Comparison of ENCODE assay signal across 13 cellular contexts in the genomic region with DNA sequence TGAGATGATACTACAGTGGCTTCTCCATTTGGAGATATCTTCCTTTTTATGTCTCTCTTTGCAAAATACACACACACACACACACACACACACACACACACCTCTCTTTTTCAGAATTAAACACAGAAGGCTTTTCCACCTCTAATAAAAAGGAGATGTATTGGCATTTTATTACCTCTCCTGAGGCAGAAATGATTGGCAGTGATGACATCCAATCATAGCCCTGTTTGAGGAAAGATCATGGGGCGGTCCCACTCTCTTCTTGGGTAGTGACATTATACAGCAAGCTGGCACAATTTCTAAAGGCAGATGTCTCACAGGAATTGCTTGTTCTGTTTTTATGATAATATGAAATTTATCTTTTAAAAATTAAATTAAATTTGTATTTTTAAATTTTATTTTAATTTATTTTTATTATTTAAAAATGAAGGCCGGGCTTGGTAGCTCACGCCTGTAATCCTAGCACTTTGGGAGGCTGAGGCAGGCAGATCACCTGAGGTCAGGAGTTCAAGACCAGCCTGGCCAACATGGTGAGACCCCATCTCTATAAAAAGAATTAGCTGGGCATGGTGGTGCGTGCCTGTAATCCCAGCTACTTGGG. TPM values are rescaled to one million over a fixed set of nuclear protein-coding genes. Genes with fewer than 3 reads are reported as not detected.
"Had no signal": no experiment of that assay in that cellular context is flagged by ENCODE, and none has a peak within 500 bp of the region (broad histone marks: within the 10 kb centered on the region; RNA-seq: fewer than 3 reads in every experiment).

No MANE protein-coding gene starts in this region.

- H3K9me3 Mint-ChIP-seq: activated CD4-positive, alpha-beta memory T cell treated with anti-CD3 and anti-CD28 coated beads, Interleukin-2, amount 10 ng/mL, durations not matched to agents 7 days and 5 days; activated naive CD8-positive, alpha-beta T cell treated with anti-CD3 and anti-CD28 coated beads, Interleukin-2, amount 50 U/mL, for 24 hours; stimulated activated naive CD8-positive, alpha-beta T cell treated with anti-CD3 and anti-CD28 coated beads, Interleukin-15, Interleukin-2, amounts not matched to agents 100 ng/mL and 50 ng/mL, for 24 hours had no signal

- H3K27ac ChIP-seq: gastrocnemius medialis, left ventricle myocardium inferior, ovary had no signal

- ATAC-seq: gastrocnemius medialis had no signal

- H3K4me3 Mint-ChIP-seq: activated CD4-positive, alpha-beta memory T cell treated with anti-CD3 and anti-CD28 coated beads, Interleukin-2, amount 10 ng/mL, durations not matched to agents 7 days and 5 days; activated naive CD8-positive, alpha-beta T cell treated with anti-CD3 and anti-CD28 coated beads, Interleukin-2, amount 50 U/mL, for 24 hours; memory B cell; nephron progenitor cell; stimulated activated naive CD8-positive, alpha-beta T cell treated with anti-CD3 and anti-CD28 coated beads, Interleukin-15, Interleukin-2, amounts not matched to agents 100 ng/mL and 50 ng/mL, for 24 hours had no signal

- H3K27me3 Mint-ChIP-seq: activated naive CD8-positive, alpha-beta T cell treated with anti-CD3 and anti-CD28 coated beads, Interleukin-2, amount 50 U/mL, for 24 hours; memory B cell; stimulated activated naive CD8-positive, alpha-beta T cell treated with anti-CD3 and anti-CD28 coated beads, Interleukin-15, Interleukin-2, amounts not matched to agents 100 ng/mL and 50 ng/mL, for 24 hours had no signal

- H3K4me1 ChIP-seq: gastrocnemius medialis, left ventricle myocardium inferior had no signal

- H3K27ac Mint-ChIP-seq: activated CD4-positive, alpha-beta memory T cell treated with anti-CD3 and anti-CD28 coated beads, Interleukin-2, amount 10 ng/mL, durations not matched to agents 7 days and 5 days; activated naive CD8-positive, alpha-beta T cell treated with anti-CD3 and anti-CD28 coated beads, Interleukin-2, amount 50 U/mL, for 24 hours; memory B cell; stimulated activated naive CD8-positive, alpha-beta T cell treated with anti-CD3 and anti-CD28 coated beads, Interleukin-15, Interleukin-2, amounts not matched to agents 100 ng/mL and 50 ng/mL, for 24 hours had no signal

- H3K36me3 Mint-ChIP-seq: memory B cell had no signal

- H3K9me3 ChIP-seq: gastrocnemius medialis, ovary had no signal

- H3K36me3 ChIP-seq: gastrocnemius medialis, left ventricle myocardium inferior, ovary had no signal

- DNase-seq: activated CD4-positive, alpha-beta memory T cell treated with anti-CD3 and anti-CD28 coated beads, Interleukin-2, amount 10 ng/mL, durations not matched to agents 7 days and 5 days; activated naive CD8-positive, alpha-beta T cell treated with anti-CD3 and anti-CD28 coated beads, Interleukin-2, amount 50 U/mL, for 24 hours; gastrocnemius medialis; left ventricle myocardium inferior; nephron progenitor cell; ovary; stimulated activated CD4-positive, alpha-beta T cell treated with anti-CD3 and anti-CD28 coated beads, Interleukin-15, amount 100 ng/mL, for 24 hours; stimulated activated CD4-positive, alpha-beta T cell treated with anti-CD3 and anti-CD28 coated beads, Interleukin-4, amount 100 ng/mL, for 24 hours; T1000 had no signal

- H3K4me1 Mint-ChIP-seq: activated CD4-positive, alpha-beta memory T cell treated with anti-CD3 and anti-CD28 coated beads, Interleukin-2, amount 10 ng/mL, durations not matched to agents 7 days and 5 days; memory B cell; nephron progenitor cell had no signal

- H3K4me3 ChIP-seq: gastrocnemius medialis, left ventricle myocardium inferior, ovary had no signal

- H3K27me3 ChIP-seq: gastrocnemius medialis, ovary had no signal

RNA-seq across cellular contexts. Expression of gene CHRNA9, which starts 15.6 kb away (rescaled TPM):
- total RNA-seq: activated CD4-positive, alpha-beta memory T cell treated with anti-CD3 and anti-CD28 coated beads, Interleukin-2, amount 10 ng/mL, durations not matched to agents 7 days and 5 days; gastrocnemius medialis; left ventricle myocardium inferior; temporal lobe; ureter had no signal
